Comparison of ENCODE assay signal across 11 cellular contexts in genomic region chr1:11180342-11180744, GRCh38. TPM values are rescaled to one million over a fixed set of nuclear protein-coding genes. Genes with fewer than 3 reads are reported as not detected.
DNase-seq lines count a peak whose midpoint lies in the region; ATAC-seq and TF ChIP-seq lines count a peak whose summit lies in the region.
"Had no signal": no experiment of that assay in that cellular context is flagged by ENCODE, and none has a peak within 500 bp of the region (broad histone marks: within the 10 kb centered on the region; RNA-seq: fewer than 3 reads in every experiment).

No MANE protein-coding gene starts in this region.

- ATAC-seq in aorta (ENCODE audit: low FRiP score) (peak; percentile 28), HG02610 (IDR thresholded peaks at IDR 0.05; ENCODE audit: unreplicated experiment) (no peak), GM18505 (IDR thresholded peaks at IDR 0.05; ENCODE audit: unreplicated experiment) (no peak)

- H3K4me1 ChIP-seq in aorta (ENCODE audit: control insufficient read depth in 1 of 2, insufficient read depth in 2 of 2, low read length in 2 of 2), result peaks cover 0 to 7% of the 10 kb centered on the region in 2 donors

- no peaks in the 10 kb centered on the region for H3K9me3 ChIP-seq in aorta (ENCODE audit: control insufficient read depth, low read length)

- TF ChIP-seq CTCF in HFF-Myc (IDR thresholded peaks at IDR 0.05; ENCODE audit: low read depth, low read length, missing control alignments), result no peak
- TF ChIP-seq CTCF in fibroblast of villous mesenchyme (IDR thresholded peaks at IDR 0.05; ENCODE audit: insufficient read depth, low read depth, low read length), result no peak

- peak overlapping the region in 1 of 2 donors; percentile 32 for H3K27ac ChIP-seq in aorta (ENCODE audit: low read depth in 1 of 2, low read length in 2 of 2)
- H3K27ac ChIP-seq: KMS-11 had no signal

- no peak for TF ChIP-seq POLR2A in GM18505 (IDR thresholded peaks at IDR 0.05; ENCODE audit: borderline replicate concordance, extremely low read depth, insufficient read depth, insufficient read length)

- H3K4me3 ChIP-seq in HFF-Myc (replicated peaks; ENCODE audit: low read depth, low read length), result no peak overlapping the region
- H3K4me3 ChIP-seq in fibroblast of villous mesenchyme (ENCODE audit: low read depth, low read length), result no peak overlapping the region
- H3K4me3 ChIP-seq in aorta (ENCODE audit: low read length in 2 of 2), result no peak overlapping the region

- intact Hi-C loops in aorta (cut with DNase I), result no loop called here

- H3K27me3 ChIP-seq in aorta (ENCODE audit: control insufficient read depth in 1 of 2, insufficient read depth in 2 of 2, low read length in 1 of 2), result no peaks in the 10 kb centered on the region

- peaks cover 0 to 2% of the 10 kb centered on the region in 2 donors for H3K36me3 ChIP-seq in aorta (ENCODE audit: control insufficient read depth in 1 of 2, insufficient read depth in 2 of 2, low read length in 1 of 2)

- DNase-seq in HFF-Myc (ENCODE audit: extremely low read depth, low read depth) (peak; percentile 35), T1000 (lab: John Stamatoyannopoulos, UW) (peak; percentile 13), fibroblast of villous mesenchyme (ENCODE audit: low read depth) (peak; percentile 60), aorta (no peak), nucleus accumbens (lab: John Stamatoyannopoulos, UW) (no peak)
- DNase-seq: amygdala, DMS 273 treated with DMSO at 0.1 percent for 48 hours had no signal

RNA-seq across cellular contexts. Expression of gene ANGPTL7, which starts 8.8 kb away (rescaled TPM):
- total RNA-seq in fibroblast of villous mesenchyme, result not detected in 2 replicates
- total RNA-seq in aorta, result 10 to 100 TPM in 1 of 2 donors, 1 to 10 TPM in 1; 7.1 to 19.1 TPM
- polyA plus RNA-seq in aorta, result 10 to 100 TPM in 1 of 2 donors, not detected in 1; 10.8 TPM
- total RNA-seq: mononuclear cell had no signal

Comparison
In these comparisons a context has a peak if more than half of its experiments do, and no peak if none do; other contexts are left out.
1. DNase-seq: peak in HFF-Myc (single experiment), T1000 (single experiment) and fibroblast of villous mesenchyme (single experiment); none in aorta (0 of 2) and nucleus accumbens (0 of 56).